In genomic region chr16:1533443-1533951, GRCh38 we compare ENCODE assay signal across 8 cellular contexts. TPM values are rescaled to one million over a fixed set of nuclear protein-coding genes. Genes with fewer than 3 reads are reported as not detected.
DNase-seq lines count a peak whose midpoint lies in the region; ATAC-seq and TF ChIP-seq lines count a peak whose summit lies in the region.
"Had no signal": no experiment of that assay in that cellular context is flagged by ENCODE, and none has a peak within 500 bp of the region (broad histone marks: within the 10 kb centered on the region; RNA-seq: fewer than 3 reads in every experiment).

TSS of gene TMEM204 (plus strand) at chr16:1533666. CDS start at chr16:1534276, 610 bp downstream.

- no peak for TF ChIP-seq CTCF in Peyer's patch (IDR thresholded peaks at IDR 0.05)
- TF ChIP-seq CTCF in astrocyte of the spinal cord (IDR thresholded peaks at IDR 0.05; ENCODE audit: low read depth, low read length) = no peak
- no peak for TF ChIP-seq CTCF in thoracic aorta (IDR thresholded peaks at IDR 0.05)

- H3K4me3 ChIP-seq in Peyer's patch (peak within 1 kb of the TSS; percentile 51 to 76 (median 70)), astrocyte of the spinal cord (ENCODE audit: low read depth, low read length) (peak within 1 kb of the TSS; percentile 42), thoracic aorta (peak within 1 kb of the TSS; percentile 79)

- H3K27me3 ChIP-seq in Peyer's patch (no peaks in the 10 kb centered on the region), thoracic aorta (replicated peaks; ENCODE audit: insufficient read depth) (no peaks in the 10 kb centered on the region)

- DNase-seq in Peyer's patch (peak in 2 of 3 donors; percentile 62 to 80), astrocyte of the spinal cord (ENCODE audit: low read depth, low spot score) (peak; percentile 54), left kidney (ENCODE audit: low read depth, low spot score) (peak; percentile 56), thoracic aorta (ENCODE audit: low spot score) (no peak), NCI-H2227 (lab: John Stamatoyannopoulos, UW; ENCODE audit: unreplicated experiment) (no peak)

- peak within 1 kb of the TSS; percentile 80 to 95 (median 89) for H3K27ac ChIP-seq in Peyer's patch
- peak within 1 kb of the TSS; percentile 95 to 96 for H3K27ac ChIP-seq in thoracic aorta

- TF ChIP-seq POLR2A in Peyer's patch (IDR thresholded peaks at IDR 0.05) = peak; percentile 17 to 40

- H3K36me3 ChIP-seq in Peyer's patch (peaks cover 0 to 27% (median 0%) of the 10 kb centered on the region in 3 donors), thoracic aorta (peaks cover 27% of the 10 kb centered on the region)

- in situ Hi-C loops in astrocyte of the spinal cord (cut with HindIII; ENCODE audit: low sequenced_read_pairs) = no loop called here

- H3K4me1 ChIP-seq in Peyer's patch (peaks cover 0 to 44% (median 17%) of the 10 kb centered on the region in 4 donors), thoracic aorta (ENCODE audit: control insufficient read depth in 1 of 2, low read depth in 2 of 2) (peaks cover 42 to 71% of the 10 kb centered on the region in 2 donors)

- ATAC-seq in thoracic aorta (ENCODE audit: insufficient number of reproducible peaks, low FRiP score, low read depth) = peak; percentile 24
- ATAC-seq in HG02885 (IDR thresholded peaks at IDR 0.05; ENCODE audit: poor library complexity, unreplicated experiment) = no peak
- no peak for ATAC-seq in GM18867 (IDR thresholded peaks at IDR 0.05; ENCODE audit: unreplicated experiment)
- ATAC-seq: Panc1 had no signal

- H3K9me3 ChIP-seq in Peyer's patch (no peaks in the 10 kb centered on the region), thoracic aorta (no peaks in the 10 kb centered on the region)

RNA-seq across cellular contexts. Expression of gene TMEM204, which starts in this region (rescaled TPM):
- total RNA-seq in Peyer's patch (10 to 100 TPM in 3 of 4 donors, 1 to 10 TPM in 1; 7.4 to 42.1 (median 11.6) TPM), thoracic aorta (100 to 1,000 TPM; 111 to 125 TPM)

Comparison
In these comparisons a context has a peak if more than half of its experiments do, and no peak if none do; other contexts are left out.
1. DNase-seq: peak in Peyer's patch (2 of 3), astrocyte of the spinal cord (single experiment) and left kidney (single experiment); none in thoracic aorta (single experiment) and NCI-H2227 (single experiment).
2. Peak in every context shown above with its lines, with median percentiles within 50 percentile points of each other: H3K4me3 ChIP-seq.